Comparison of ENCODE assay signal across 8 cellular contexts in the genomic region with DNA sequence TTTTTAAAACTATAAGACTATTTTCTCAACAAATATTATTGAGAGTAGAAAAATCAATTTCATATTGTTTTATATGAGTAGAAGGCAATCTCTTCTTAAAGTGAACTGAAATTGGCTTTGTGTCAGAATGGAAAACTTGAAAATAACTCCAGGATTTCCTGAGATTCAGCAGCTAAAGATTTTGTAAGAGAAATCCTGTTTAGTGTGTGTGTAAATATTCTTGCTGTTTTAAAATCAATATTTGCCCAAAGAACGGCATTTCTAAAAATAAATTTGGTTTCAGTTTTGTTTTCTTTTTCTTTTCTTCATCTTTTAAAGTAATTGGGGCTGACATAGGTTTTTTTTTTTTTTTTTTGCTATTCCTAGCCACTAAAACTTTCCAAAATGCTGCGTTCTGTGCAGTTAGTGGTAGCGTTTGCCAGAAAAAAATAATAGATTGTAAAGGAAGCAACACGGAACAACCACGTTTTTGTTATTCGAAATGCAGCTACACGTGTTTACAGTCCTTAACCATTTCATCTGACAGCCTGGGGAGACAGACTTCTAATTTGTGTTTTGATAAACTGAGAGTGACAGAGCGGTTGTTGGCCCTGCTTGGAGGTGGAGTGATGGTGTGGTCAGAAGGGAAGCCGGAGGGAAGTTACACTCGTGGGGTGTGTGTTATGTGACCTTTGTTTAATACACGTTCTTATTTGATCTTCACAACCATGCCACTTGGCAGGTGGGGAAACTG. TPM values are rescaled to one million over a fixed set of nuclear protein-coding genes. Genes with fewer than 3 reads are reported as not detected.
A peak's percentile ranks its signal among the peaks of the same experiment; 100 is the strongest.
DNase-seq lines count a peak whose midpoint lies in the region; ATAC-seq, FAIRE-seq and TF ChIP-seq lines count a peak whose summit lies in the region.

No MANE protein-coding gene starts in this region.

- H3K9ac ChIP-seq in kidney (ENCODE audit: low read length in 2 of 2), result no peak overlapping the region

- peak overlapping the region in 1 of 2 donors; percentile 21 for H3K4me3 ChIP-seq in kidney (ENCODE audit: low read length in 2 of 2)

- DNase-seq in T-helper 2 cell treated with Interferon-gamma antibody and Interleukin-4, amounts not matched to agents 5 μg/mL and 100 μg/mL, for 36 hours (ENCODE audit: low spot score), result no peak
- DNase-seq in kidney, result no peak
- no peak for DNase-seq in anterior cingulate cortex (lab: John Stamatoyannopoulos, UW)
- no peak for DNase-seq in activated gamma-delta T cell treated with Interleukin-2 at 50 U/mL for 16 hours
- DNase-seq in urothelium cell line (ENCODE audit: low spot score), result no peak
- no peak for DNase-seq in GM13977 (ENCODE audit: low spot score)

- peak overlapping the region; percentile 79 for H3K4me3 Mint-ChIP-seq in T-helper 2 cell treated with Interferon-gamma antibody and Interleukin-4, amounts not matched to agents 5 μg/mL and 100 μg/mL, for 36 hours

- FAIRE-seq in kidney (lab: Jason Lieb, UNC) (peak; percentile 51), urothelium cell line (lab: Jason Lieb, UNC) (no peak)

- peaks cover 0 to 9% of the 10 kb centered on the region in 2 donors for H3K4me1 ChIP-seq in kidney (ENCODE audit: control insufficient read depth in 1 of 2, insufficient read depth in 1 of 2, low read depth in 1 of 2, low read length in 2 of 2)

- intact Hi-C loops in kidney (cut with DNase I), result no loop called here

- ATAC-seq in GM18907 (IDR thresholded peaks at IDR 0.05; ENCODE audit: unreplicated experiment), result peak; percentile 11
- ATAC-seq in HG02943 (IDR thresholded peaks at IDR 0.05; ENCODE audit: low read depth, unreplicated experiment), result peak; percentile 25

- H3K27me3 Mint-ChIP-seq in T-helper 2 cell treated with Interferon-gamma antibody and Interleukin-4, amounts not matched to agents 5 μg/mL and 100 μg/mL, for 36 hours (ENCODE audit: low read depth), result peaks cover 9% of the 10 kb centered on the region

- TF ChIP-seq CTCF in kidney (IDR thresholded peaks at IDR 0.05; ENCODE audit: borderline replicate concordance, extremely low read depth, insufficient read depth) (no peak), GM13977 (IDR thresholded peaks at IDR 0.05; ENCODE audit: extremely low read depth, insufficient read depth, missing control alignments) (no peak)

- H3K36me3 ChIP-seq in kidney (ENCODE audit: control insufficient read depth in 1 of 2, insufficient read depth in 2 of 2, low read length in 2 of 2), result no peaks in the 10 kb centered on the region

- peak overlapping the region; percentile 85 for H3K27ac Mint-ChIP-seq in T-helper 2 cell treated with Interferon-gamma antibody and Interleukin-4, amounts not matched to agents 5 μg/mL and 100 μg/mL, for 36 hours

- no peaks in the 10 kb centered on the region for H3K36me3 Mint-ChIP-seq in T-helper 2 cell treated with Interferon-gamma antibody and Interleukin-4, amounts not matched to agents 5 μg/mL and 100 μg/mL, for 36 hours (ENCODE audit: low read depth)

- H3K9me3 ChIP-seq in kidney (ENCODE audit: control insufficient read depth in 1 of 2, low read length in 2 of 2), result no peaks in the 10 kb centered on the region

- in situ Hi-C loops in GM13977 (cut with MboI; ENCODE audit: low pct_unique_long_range_greater_than_20kb, low sequenced_read_pairs, unreplicated experiment), result no loop called here

- H3K4me1 Mint-ChIP-seq in T-helper 2 cell treated with Interferon-gamma antibody and Interleukin-4, amounts not matched to agents 5 μg/mL and 100 μg/mL, for 36 hours (ENCODE audit: low read depth), result peaks cover 24% of the 10 kb centered on the region

- no peaks in the 10 kb centered on the region for H3K9me3 Mint-ChIP-seq in T-helper 2 cell treated with Interferon-gamma antibody and Interleukin-4, amounts not matched to agents 5 μg/mL and 100 μg/mL, for 36 hours

- H3K27ac ChIP-seq in kidney (ENCODE audit: low read depth in 2 of 2, low read length in 2 of 2), result peak overlapping the region in 1 of 2 donors; percentile 11

RNA-seq across cellular contexts. Expression of gene SMPD3, which starts 21.6 kb away (rescaled TPM):
- total RNA-seq in kidney, result 0.72 TPM
- 0.28 TPM for polyA plus RNA-seq in kidney (ENCODE audit: insufficient read depth, low read depth, low replicate concordance)
